14 cellular contexts compared by ENCODE assay signal in the genomic region with DNA sequence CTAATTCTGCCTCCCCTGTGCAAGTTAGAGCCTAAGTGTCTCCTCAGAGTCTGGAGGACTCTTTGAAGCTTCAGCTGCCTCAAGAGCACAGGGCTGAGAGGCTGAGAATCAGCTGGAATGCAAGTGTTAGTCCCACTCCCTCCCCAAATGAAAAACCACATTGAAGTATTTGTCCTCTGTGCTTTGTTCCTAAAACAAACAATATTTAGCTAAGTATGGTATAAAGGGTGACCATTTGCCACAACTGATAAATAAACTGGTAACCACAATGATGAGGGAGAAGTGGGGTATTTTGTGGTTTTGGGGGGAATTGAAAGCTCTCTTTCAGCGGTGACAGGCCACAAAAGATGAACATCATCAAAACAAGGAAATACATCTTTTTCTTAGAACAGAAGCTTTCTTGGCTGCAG.
DNase-seq lines count a peak whose midpoint lies in the region; ATAC-seq, FAIRE-seq and TF ChIP-seq lines count a peak whose summit lies in the region.
"Had no signal": no experiment of that assay in that cellular context is flagged by ENCODE, and none has a peak within 500 bp of the region (broad histone marks: within the 10 kb centered on the region; RNA-seq: fewer than 3 reads in every experiment).

No MANE protein-coding gene starts in this region.

- intact Hi-C loops in posterior cingulate gyrus (cut with DNase I) = no loop called here
- intact Hi-C loops in CD8-positive, alpha-beta T cell (cut with DNase I, micrococcal nuclease) = no loop called here

- H3K27me3 Mint-ChIP-seq in stimulated activated naive CD8-positive, alpha-beta T cell treated with anti-CD3 and anti-CD28 coated beads, Interleukin-15, amount 100 ng/mL, for 72 hours = peaks cover 40% of the 10 kb centered on the region
- peaks cover 15% of the 10 kb centered on the region for H3K27me3 Mint-ChIP-seq in T-helper 2 cell treated with Interferon-gamma antibody and Interleukin-4, amounts not matched to agents 5 μg/mL and 100 μg/mL, for 36 hours (ENCODE audit: low read depth)
- peaks cover 18% of the 10 kb centered on the region for H3K27me3 Mint-ChIP-seq in CD8-positive, alpha-beta T cell (ENCODE audit: low read depth)

- H3K9me3 Mint-ChIP-seq in stimulated activated naive CD8-positive, alpha-beta T cell treated with anti-CD3 and anti-CD28 coated beads, Interleukin-15, amount 100 ng/mL, for 72 hours = peaks cover 0 to 8% of the 10 kb centered on the region in 2 donors
- H3K9me3 Mint-ChIP-seq in T-helper 2 cell treated with Interferon-gamma antibody and Interleukin-4, amounts not matched to agents 5 μg/mL and 100 μg/mL, for 36 hours = no peaks in the 10 kb centered on the region
- H3K9me3 Mint-ChIP-seq in CD8-positive, alpha-beta T cell = no peaks in the 10 kb centered on the region

- ATAC-seq in stimulated activated naive CD8-positive, alpha-beta T cell treated with anti-CD3 and anti-CD28 coated beads, Interleukin-15, amount 100 ng/mL, for 72 hours = peak; percentile 79
- ATAC-seq in stimulated activated naive CD8-positive, alpha-beta T cell treated with anti-CD3 and anti-CD28 coated beads, Interleukin-15, Interleukin-2, amounts not matched to agents 100 U/mL and 50 U/mL, for 24 hours = no peak
- peak; percentile 47 for ATAC-seq in HG03520 (IDR thresholded peaks at IDR 0.05; ENCODE audit: unreplicated experiment)
- no peak for ATAC-seq in GM21526 (IDR thresholded peaks at IDR 0.05; ENCODE audit: low FRiP score, unreplicated experiment)
- ATAC-seq in CD8-positive, alpha-beta T cell = no peak
- ATAC-seq: Panc1 had no signal

- peaks cover 5% of the 10 kb centered on the region for H3K4me1 ChIP-seq in CD8-positive, alpha-beta T cell (ENCODE audit: insufficient read depth, low read length)

- H3K4me3 ChIP-seq in CD8-positive, alpha-beta T cell (ENCODE audit: low read depth, low read length) = no peak overlapping the region

- POLR2A ChIA-PET in CD8-positive, alpha-beta T cell (lab: Charles Lee) = no interaction called here

- H3K4me1 Mint-ChIP-seq in stimulated activated naive CD8-positive, alpha-beta T cell treated with anti-CD3 and anti-CD28 coated beads, Interleukin-15, amount 100 ng/mL, for 72 hours = peaks cover 15% of the 10 kb centered on the region
- peaks cover 11% of the 10 kb centered on the region for H3K4me1 Mint-ChIP-seq in T-helper 2 cell treated with Interferon-gamma antibody and Interleukin-4, amounts not matched to agents 5 μg/mL and 100 μg/mL, for 36 hours (ENCODE audit: low read depth)
- peaks cover 7% of the 10 kb centered on the region for H3K4me1 Mint-ChIP-seq in CD8-positive, alpha-beta T cell (ENCODE audit: low read depth)
- H3K4me1 Mint-ChIP-seq: endodermal cell had no signal

- no peak for TF ChIP-seq CTCF in CD8-positive, alpha-beta T cell (IDR thresholded peaks at IDR 0.05)

- peak overlapping the region; percentile 0 to 18 for H3K4me3 Mint-ChIP-seq in stimulated activated naive CD8-positive, alpha-beta T cell treated with anti-CD3 and anti-CD28 coated beads, Interleukin-15, amount 100 ng/mL, for 72 hours
- peak overlapping the region; percentile 25 for H3K4me3 Mint-ChIP-seq in T-helper 2 cell treated with Interferon-gamma antibody and Interleukin-4, amounts not matched to agents 5 μg/mL and 100 μg/mL, for 36 hours
- no peak overlapping the region for H3K4me3 Mint-ChIP-seq in CD8-positive, alpha-beta T cell
- H3K4me3 Mint-ChIP-seq: activated naive CD4-positive, alpha-beta T cell treated with anti-CD3 and anti-CD28 coated beads, Interleukin-2, amount 50 U/mL, for 24 hours; endodermal cell had no signal

- no peaks in the 10 kb centered on the region for H3K27me3 ChIP-seq in CD8-positive, alpha-beta T cell (ENCODE audit: insufficient read depth, low read length)

- FAIRE-seq in urothelium cell line (lab: Jason Lieb, UNC) = no peak

- H3K9me3 ChIP-seq in CD8-positive, alpha-beta T cell (ENCODE audit: low read length) = no peaks in the 10 kb centered on the region

- H3K27ac Mint-ChIP-seq in stimulated activated naive CD8-positive, alpha-beta T cell treated with anti-CD3 and anti-CD28 coated beads, Interleukin-15, amount 100 ng/mL, for 72 hours = peak overlapping the region; percentile 44 to 52
- H3K27ac Mint-ChIP-seq in T-helper 2 cell treated with Interferon-gamma antibody and Interleukin-4, amounts not matched to agents 5 μg/mL and 100 μg/mL, for 36 hours = no peak overlapping the region
- H3K27ac Mint-ChIP-seq in CD8-positive, alpha-beta T cell = no peak overlapping the region
- H3K27ac Mint-ChIP-seq: activated naive CD4-positive, alpha-beta T cell treated with anti-CD3 and anti-CD28 coated beads, Interleukin-2, amount 50 U/mL, for 24 hours; endodermal cell had no signal

- CTCF ChIA-PET in CD8-positive, alpha-beta T cell (lab: Charles Lee) = no interaction called here

- DNase-seq in stimulated activated naive CD8-positive, alpha-beta T cell treated with anti-CD3 and anti-CD28 coated beads, Interleukin-15, amount 100 ng/mL, for 72 hours = no peak
- DNase-seq in stimulated activated naive CD8-positive, alpha-beta T cell treated with anti-CD3 and anti-CD28 coated beads, Interleukin-15, Interleukin-2, amounts not matched to agents 100 U/mL and 50 U/mL, for 24 hours = no peak
- no peak for DNase-seq in T-helper 2 cell treated with Interferon-gamma antibody and Interleukin-4, amounts not matched to agents 5 μg/mL and 100 μg/mL, for 36 hours (ENCODE audit: low spot score)
- DNase-seq in urothelium cell line (ENCODE audit: low spot score) = peak; percentile 46
- DNase-seq in posterior cingulate gyrus = no peak
- no peak for DNase-seq in CD8-positive, alpha-beta T cell
- DNase-seq: ACHN; endodermal cell; NCI-H146; stimulated activated CD4-positive, alpha-beta T cell treated with anti-CD3 and anti-CD28 coated beads, Interleukin-12 subunit alpha, Interleukin-12 subunit beta, amount 100 ng/mL, for 4 hours had no signal

- no peaks in the 10 kb centered on the region for H3K36me3 Mint-ChIP-seq in T-helper 2 cell treated with Interferon-gamma antibody and Interleukin-4, amounts not matched to agents 5 μg/mL and 100 μg/mL, for 36 hours (ENCODE audit: low read depth)
- H3K36me3 Mint-ChIP-seq in CD8-positive, alpha-beta T cell = no peaks in the 10 kb centered on the region
- H3K36me3 Mint-ChIP-seq: activated naive CD4-positive, alpha-beta T cell treated with anti-CD3 and anti-CD28 coated beads, Interleukin-2, amount 50 U/mL, for 24 hours had no signal

- H3K36me3 ChIP-seq in CD8-positive, alpha-beta T cell (ENCODE audit: insufficient read depth, low read length) = no peaks in the 10 kb centered on the region

- no peak overlapping the region for H3K27ac ChIP-seq in CD8-positive, alpha-beta T cell (ENCODE audit: low read depth, low read length)

Comparison
In these comparisons a context has a peak if more than half of its experiments do, and no peak if none do; other contexts are left out.
1. ATAC-seq: peak in stimulated activated naive CD8-positive, alpha-beta T cell treated with anti-CD3 and anti-CD28 coated beads, Interleukin-15, amount 100 ng/mL, for 72 hours (single experiment) and HG03520 (single experiment); none in stimulated activated naive CD8-positive, alpha-beta T cell treated with anti-CD3 and anti-CD28 coated beads, Interleukin-15, Interleukin-2, amounts not matched to agents 100 U/mL and 50 U/mL, for 24 hours (single experiment), GM21526 (single experiment) and CD8-positive, alpha-beta T cell (single experiment).
2. H3K27ac Mint-ChIP-seq: peak in stimulated activated naive CD8-positive, alpha-beta T cell treated with anti-CD3 and anti-CD28 coated beads, Interleukin-15, amount 100 ng/mL, for 72 hours (2 of 2); none in T-helper 2 cell treated with Interferon-gamma antibody and Interleukin-4, amounts not matched to agents 5 μg/mL and 100 μg/mL, for 36 hours (single experiment) and CD8-positive, alpha-beta T cell (single experiment).